19 cellular contexts compared by ENCODE assay signal in the genomic region with DNA sequence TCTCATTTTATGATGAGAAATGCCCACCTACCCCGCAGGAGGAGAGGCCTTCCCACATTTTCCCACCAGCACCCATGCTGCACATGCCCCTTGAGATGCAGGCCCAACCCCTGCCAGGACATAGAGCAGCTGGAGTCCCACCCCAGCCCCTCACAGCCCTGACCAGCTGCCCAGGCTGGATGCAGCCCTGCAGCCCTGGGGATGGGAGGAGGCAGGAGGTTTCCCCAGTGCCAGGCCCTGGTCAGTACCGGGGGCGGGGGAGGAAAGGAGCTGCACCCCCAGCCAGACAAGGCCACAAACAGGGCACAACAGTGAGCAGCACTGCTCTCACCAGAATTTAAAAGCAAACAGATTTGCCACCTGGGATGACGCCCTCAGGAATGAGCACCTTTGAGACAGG.
DNase-seq lines count a peak whose midpoint lies in the region; ATAC-seq, FAIRE-seq and TF ChIP-seq lines count a peak whose summit lies in the region.
"Had no signal": no experiment of that assay in that cellular context is flagged by ENCODE, and none has a peak within 500 bp of the region (broad histone marks: within the 10 kb centered on the region; RNA-seq: fewer than 3 reads in every experiment).

No MANE protein-coding gene starts in this region.

- no peak overlapping the region for H2AFZ ChIP-seq in H1 (ENCODE audit: low read length)
- H2AFZ ChIP-seq: GM23338 had no signal

- H3K56ac ChIP-seq in H1 (replicated peaks; ENCODE audit: insufficient read length, low read depth, low read length), result no peak overlapping the region

- intact Hi-C loops in lower lobe of right lung (cut with DNase I), result no loop called here
- intact Hi-C loops in spleen (cut with DNase I; ENCODE audit: low total_unique reads), result no loop called here

- H4K91ac ChIP-seq in H1 (replicated peaks; ENCODE audit: insufficient read length, low read length), result no peak overlapping the region

- ATAC-seq in lower lobe of right lung (no peak), GM18520 (IDR thresholded peaks at IDR 0.05; ENCODE audit: unreplicated experiment) (no peak)
- ATAC-seq: GM23338 had no signal

- H3K14ac ChIP-seq in H1 (ENCODE audit: insufficient read length), result no peak overlapping the region

- H3K27me3 ChIP-seq in H1 (replicated peaks in 1 of 4; ENCODE audit: control insufficient read depth in 3 of 4, extremely low read depth in 1 of 4, insufficient read depth in 3 of 4, low read length in 3 of 4) (no peaks in the 10 kb centered on the region; a peak in 1 of 7 replicates), lower lobe of right lung (ENCODE audit: low read depth) (peaks cover 6% of the 10 kb centered on the region), spleen (replicated peaks in 1 of 7) (peaks cover 0 to 20% (median 0%) of the 10 kb centered on the region in 7 donors)

- no peak for TF ChIP-seq EP300 in H1 (IDR thresholded peaks at IDR 0.05; ENCODE audit: borderline replicate concordance in 1 of 2, low read depth in 2 of 2, low read length in 2 of 2)

- H2BK15ac ChIP-seq in H1 (ENCODE audit: low read length), result no peak overlapping the region

- H3K9me3 ChIP-seq in H1 (ENCODE audit: insufficient read depth in 2 of 2, low read depth in 1 of 2, low read length in 1 of 2) (no peaks in the 10 kb centered on the region), lower lobe of right lung (no peaks in the 10 kb centered on the region), spleen (no peaks in the 10 kb centered on the region)
- H3K9me3 ChIP-seq: HAP-1 had no signal

- H3K18ac ChIP-seq in H1 (ENCODE audit: extremely low read depth, low read length), result no peak overlapping the region

- H2BK120ac ChIP-seq in H1 (replicated peaks; ENCODE audit: low read depth, low read length), result no peak overlapping the region

- peak overlapping the region; percentile 59; the same call in 1 of the 2 replicates for H4K8ac ChIP-seq in H1 (ENCODE audit: extremely low read depth, insufficient read depth, low read length)

- FAIRE-seq in H1 (lab: Jason Lieb, UNC), result no peak
- FAIRE-seq in GM19239 (lab: Jason Lieb, UNC), result no peak
- FAIRE-seq: GM12891, GM18507, H54 had no signal

- H3K36me3 ChIP-seq in H1 (ENCODE audit: control insufficient read depth in 2 of 4, insufficient read depth in 4 of 4, low read length in 3 of 4), result no peaks in the 10 kb centered on the region
- no peaks in the 10 kb centered on the region for H3K36me3 ChIP-seq in lower lobe of right lung
- H3K36me3 ChIP-seq in spleen, result no peaks in the 10 kb centered on the region
- H3K36me3 ChIP-seq: HAP-1 had no signal

- H3K79me2 ChIP-seq in H1 (ENCODE audit: control insufficient read depth in 1 of 2, insufficient read depth in 2 of 2, low read length in 2 of 2), result no peaks in the 10 kb centered on the region

- CTCF ChIA-PET in H1 (lab: Charles Lee; ENCODE audit: partially characterized antibody), result interaction anchor here (1.0 to 2.5 kb wide), 4 partner anchors 14 to 82 kb away, joined by 3 to 5 read pairs (median 3); no protein-coding TSS in a partner anchor

- no peak overlapping the region for H4K5ac ChIP-seq in H1 (ENCODE audit: insufficient read length, low read depth, low read length)

- H3K9ac ChIP-seq in H1 (replicated peaks in 1 of 4; ENCODE audit: extremely low read depth in 1 of 4, low read depth in 3 of 4, low read length in 3 of 4), result no peak overlapping the region

- WGBS in H1 (ENCODE audit: extremely low coverage in 1 of 2, insufficient coverage in 1 of 2, insufficient read length in 1 of 2, insufficient replicate concordance in 2 of 2, low coverage in 1 of 2, low lambda C conversion rate in 2 of 2, missing lambda C conversion rate in 1 of 2), 2 experiments, result 85% methylated on average over 4 of the region's 4 CpGs; no CpG with 5 or more reads in 1 of the 2 experiments
- WGBS in spleen, 5 donors, result 53 to 94% (median 88%) methylated on average over 2 to 4 of the region's 4 CpGs

- 0 out of 2 replicates have a peak, but pooled peaks cover 2% of the 10 kb centered on the region for H3K23me2 ChIP-seq in H1 (ENCODE audit: low read depth, low read length)

- no peak for TF ChIP-seq RAD21 in H1 (IDR thresholded peaks at IDR 0.05 in 1 of 2, conservative IDR thresholded peaks at IDR 0.05 in 1 of 2; ENCODE audit: low read depth in 2 of 2, low read length in 2 of 2)

- no peak overlapping the region for H2AK5ac ChIP-seq in H1 (ENCODE audit: low read depth, low read length)

- no peak overlapping the region for H3K23ac ChIP-seq in H1 (ENCODE audit: insufficient read length)

- TF ChIP-seq CTCF in H1 (IDR thresholded peaks at IDR 0.05; ENCODE audit: control extremely low read depth in 1 of 3, insufficient read depth in 1 of 3, low read depth in 1 of 3, low read length in 3 of 3) (no peak), lower lobe of right lung (IDR thresholded peaks at IDR 0.05) (no peak), spleen (IDR thresholded peaks at IDR 0.05 in 8 of 11, conservative IDR thresholded peaks at IDR 0.05 in 3 of 11) (no peak)

- peaks cover 0 to 17% (median 10%) of the 10 kb centered on the region in 4 experiments; a peak in 5 of 7 replicates for H3K4me1 ChIP-seq in H1 (replicated peaks in 1 of 4; ENCODE audit: control insufficient read depth in 3 of 4, insufficient read depth in 4 of 4, low read length in 3 of 4)
- H3K4me1 ChIP-seq in lower lobe of right lung, result no peaks in the 10 kb centered on the region
- no peaks in the 10 kb centered on the region for H3K4me1 ChIP-seq in spleen
- H3K4me1 ChIP-seq: HAP-1 had no signal

- no peak overlapping the region for H2BK5ac ChIP-seq in H1 (ENCODE audit: low read depth, low read length)

- DNase-seq in H1 (ENCODE audit: low read depth in 1 of 2, low spot score in 2 of 2) (no peak), lower lobe of right lung (peak; percentile 20), spleen (peak; percentile 40), GM19239 (ENCODE audit: insufficient read length, low spot score) (no peak), foreskin melanocyte (no peak)
- DNase-seq: C1 segment of cervical spinal cord; Calu3; CD4-positive, alpha-beta memory T cell; COR-L47; DMS53; DMS79 treated with DMSO at 0.1 percent for 48 hours; GF-D8; HFFc6 had no signal

- H3K4me3 ChIP-seq in H1 (ENCODE audit: extremely low read depth in 1 of 4, insufficient read depth in 2 of 4, low read depth in 3 of 4, low read length in 4 of 4), result no peak overlapping the region
- no peak overlapping the region for H3K4me3 ChIP-seq in lower lobe of right lung
- H3K4me3 ChIP-seq in spleen, result no peak overlapping the region
- H3K4me3 ChIP-seq: GM23338, HAP-1 had no signal

- no peak for TF ChIP-seq POLR2A in H1 (IDR thresholded peaks at IDR 0.05; ENCODE audit: control extremely low read depth in 1 of 2, low read depth in 2 of 2, low read length in 2 of 2)
- TF ChIP-seq POLR2A in spleen (IDR thresholded peaks at IDR 0.05), result no peak

- H3K27ac ChIP-seq in H1 (ENCODE audit: low read depth, low read length) (no peak overlapping the region), lower lobe of right lung (no peak overlapping the region), spleen (no peak overlapping the region)

- H4K20me1 ChIP-seq in H1 (replicated peaks in 1 of 2; ENCODE audit: control insufficient read depth in 1 of 2, insufficient read depth in 2 of 2, low read length in 2 of 2), result no peaks in the 10 kb centered on the region

- H3K79me1 ChIP-seq in H1 (ENCODE audit: low read depth, low read length), result no peaks in the 10 kb centered on the region

- POLR2A ChIA-PET in H1 (lab: Charles Lee; ENCODE audit: partially characterized antibody), result no interaction called here

- no peak overlapping the region for H2BK20ac ChIP-seq in H1 (ENCODE audit: low read length)

- no peak overlapping the region for H2BK12ac ChIP-seq in H1 (ENCODE audit: low read depth, low read length)

- no peak overlapping the region for H3K4ac ChIP-seq in H1 (replicated peaks; ENCODE audit: insufficient read length, low read depth, low read length)

- no peak overlapping the region for H3K4me2 ChIP-seq in H1 (ENCODE audit: insufficient read depth in 1 of 2, low read depth in 2 of 2, low read length in 2 of 2)
- H3K4me2 ChIP-seq: GM23338 had no signal

TF ChIP-seq in H1, 55 proteins besides CTCF, POLR2A, EP300 and RAD21:
- TF ChIP-seq CHD2 (IDR thresholded peaks at IDR 0.05; ENCODE audit: low read length), result no peak
- TF ChIP-seq TEAD4 (IDR thresholded peaks at IDR 0.05; ENCODE audit: low read depth, low read length), result no peak
- no peak for TF ChIP-seq NRF1 (IDR thresholded peaks at IDR 0.05; ENCODE audit: low read depth, low read length)
- no peak for TF ChIP-seq GABPA (IDR thresholded peaks at IDR 0.05; ENCODE audit: borderline replicate concordance, insufficient read depth, low read length)
- no peak for TF ChIP-seq ZNF274 (IDR thresholded peaks at IDR 0.05; ENCODE audit: borderline replicate concordance, extremely low read depth, low read length)
- TF ChIP-seq SIRT6 (IDR thresholded peaks at IDR 0.05; ENCODE audit: low read length), result no peak
- no peak for TF ChIP-seq SRF (IDR thresholded peaks at IDR 0.05; ENCODE audit: low read depth, low read length)
- TF ChIP-seq HDAC6 (IDR thresholded peaks at IDR 0.05; ENCODE audit: low read depth, low read length), result no peak
- no peak for TF ChIP-seq SP1 (IDR thresholded peaks at IDR 0.05; ENCODE audit: low read depth, low read length)
- TF ChIP-seq CTBP2 (IDR thresholded peaks at IDR 0.05; ENCODE audit: borderline replicate concordance, insufficient read depth, insufficient read length, low read length), result no peak
- no peak for TF ChIP-seq SAP30 (IDR thresholded peaks at IDR 0.05; ENCODE audit: insufficient read depth, insufficient replicate concordance, low read length)
- no peak for TF ChIP-seq TBP (IDR thresholded peaks at IDR 0.05; ENCODE audit: low read depth, low read length)

Comparison
In these comparisons a context has a peak if more than half of its experiments do, and no peak if none do; other contexts are left out.
1. DNase-seq: peak in lower lobe of right lung (single experiment) and spleen (single experiment); none in H1 (0 of 2), GM19239 (single experiment) and foreskin melanocyte (single experiment).